In genomic region chr14:103699901-103700752, GRCh38 we compare ENCODE assay signal across 12 cellular contexts. TPM values are rescaled to one million over a fixed set of nuclear protein-coding genes. Genes with fewer than 3 reads are reported as not detected.
DNase-seq lines count a peak whose midpoint lies in the region; ATAC-seq and TF ChIP-seq lines count a peak whose summit lies in the region.
"Had no signal": no experiment of that assay in that cellular context is flagged by ENCODE, and none has a peak within 500 bp of the region (broad histone marks: within the 10 kb centered on the region; RNA-seq: fewer than 3 reads in every experiment).

No MANE protein-coding gene starts in this region.

- H3K27me3 Mint-ChIP-seq in activated CD4-positive, alpha-beta T cell treated with anti-CD3 and anti-CD28 coated beads, Interleukin-2, amount 10 ng/mL, durations not matched to agents 7 days and 5 days, result no peaks in the 10 kb centered on the region
- no peaks in the 10 kb centered on the region for H3K27me3 Mint-ChIP-seq in activated CD4-positive, alpha-beta T cell treated with anti-CD3 and anti-CD28 coated beads, Interleukin-2, amount 10 ng/mL, durations not matched to agents 24 days and 14 days
- H3K27me3 Mint-ChIP-seq in central memory CD8-positive, alpha-beta T cell, result no peaks in the 10 kb centered on the region
- H3K27me3 Mint-ChIP-seq in endothelial cell (ENCODE audit: unreplicated experiment), result peaks cover 33% of the 10 kb centered on the region

- H3K27me3 ChIP-seq in liver (ENCODE audit: control insufficient read depth in 4 of 4, insufficient read depth in 4 of 4, low read length in 3 of 4) (no peaks in the 10 kb centered on the region), subcutaneous abdominal adipose tissue (ENCODE audit: control insufficient read depth in 5 of 5, insufficient read depth in 4 of 5, low read length in 5 of 5) (no peaks in the 10 kb centered on the region)
- H3K27me3 ChIP-seq: brain microvascular endothelial cell, thyroid gland had no signal

- H3K4me1 ChIP-seq in liver (ENCODE audit: control insufficient read depth in 4 of 4, insufficient read depth in 4 of 4, low read length in 3 of 4) (peaks cover 3 to 30% (median 13%) of the 10 kb centered on the region in 4 donors), subcutaneous abdominal adipose tissue (ENCODE audit: control insufficient read depth in 5 of 5, insufficient read depth in 5 of 5, low read length in 5 of 5) (peaks cover 10 to 83% (median 74%) of the 10 kb centered on the region in 5 donors)
- H3K4me1 ChIP-seq: A549 had no signal

- POLR2A ChIA-PET in activated CD4-positive, alpha-beta T cell treated with anti-CD3 and anti-CD28 coated beads, Interleukin-2, amount 10 ng/mL, durations not matched to agents 7 days and 5 days (lab: Charles Lee), result no interaction called here

- peaks cover 0 to 12% (median 3%) of the 10 kb centered on the region in 4 donors for H3K36me3 ChIP-seq in liver (ENCODE audit: control insufficient read depth in 4 of 4, insufficient read depth in 3 of 4, low read depth in 1 of 4, low read length in 3 of 4)
- H3K36me3 ChIP-seq in subcutaneous abdominal adipose tissue (ENCODE audit: control insufficient read depth in 5 of 5, insufficient read depth in 5 of 5, low read length in 5 of 5), result peaks cover 0 to 71% (median 41%) of the 10 kb centered on the region in 5 donors

- H3K4me3 Mint-ChIP-seq in activated CD4-positive, alpha-beta T cell treated with anti-CD3 and anti-CD28 coated beads, Interleukin-2, amount 10 ng/mL, durations not matched to agents 7 days and 5 days, result no peak overlapping the region
- no peak overlapping the region for H3K4me3 Mint-ChIP-seq in activated CD4-positive, alpha-beta T cell treated with anti-CD3 and anti-CD28 coated beads, Interleukin-2, amount 10 ng/mL, durations not matched to agents 24 days and 14 days
- H3K4me3 Mint-ChIP-seq in central memory CD8-positive, alpha-beta T cell, result no peak overlapping the region
- no peak overlapping the region for H3K4me3 Mint-ChIP-seq in endothelial cell (ENCODE audit: unreplicated experiment)

- DNase-seq in activated CD4-positive, alpha-beta T cell treated with anti-CD3 and anti-CD28 coated beads, Interleukin-2, amount 10 ng/mL, durations not matched to agents 7 days and 5 days, result no peak
- no peak for DNase-seq in activated CD4-positive, alpha-beta T cell treated with anti-CD3 and anti-CD28 coated beads, Interleukin-2, amount 10 ng/mL, durations not matched to agents 24 days and 14 days
- no peak for DNase-seq in central memory CD8-positive, alpha-beta T cell (ENCODE audit: low spot score in 2 of 2)
- no peak for DNase-seq in endothelial cell (ENCODE audit: low spot score)
- no peak for DNase-seq in HT-29 (ENCODE audit: low spot score)
- DNase-seq: activated CD8-positive, alpha-beta memory T cell treated with anti-CD3 and anti-CD28 coated beads, Interleukin-2, amount 50 U/mL, for 4 hours; brain microvascular endothelial cell; thyroid gland had no signal

- H3K9me3 Mint-ChIP-seq in activated CD4-positive, alpha-beta T cell treated with anti-CD3 and anti-CD28 coated beads, Interleukin-2, amount 10 ng/mL, durations not matched to agents 7 days and 5 days, result no peaks in the 10 kb centered on the region
- H3K9me3 Mint-ChIP-seq in activated CD4-positive, alpha-beta T cell treated with anti-CD3 and anti-CD28 coated beads, Interleukin-2, amount 10 ng/mL, durations not matched to agents 24 days and 14 days, result no peaks in the 10 kb centered on the region
- no peaks in the 10 kb centered on the region for H3K9me3 Mint-ChIP-seq in central memory CD8-positive, alpha-beta T cell
- H3K9me3 Mint-ChIP-seq in endothelial cell (ENCODE audit: unreplicated experiment), result no peaks in the 10 kb centered on the region

- H3K9ac ChIP-seq in liver (ENCODE audit: low read depth in 1 of 2, low read length in 2 of 2), result no peak overlapping the region
- no peak overlapping the region for H3K9ac ChIP-seq in subcutaneous abdominal adipose tissue (ENCODE audit: low read length in 5 of 5)

- intact Hi-C loops in activated CD4-positive, alpha-beta T cell treated with anti-CD3 and anti-CD28 coated beads, Interleukin-2, amount 10 ng/mL, durations not matched to agents 24 days and 14 days (cut with micrococcal nuclease), result no loop called here

- CTCF ChIA-PET in activated CD4-positive, alpha-beta T cell treated with anti-CD3 and anti-CD28 coated beads, Interleukin-2, amount 10 ng/mL, durations not matched to agents 7 days and 5 days (lab: Charles Lee), result interaction anchor here (1.3 kb wide), 1 partner anchor 14 kb away, joined by 3 read pairs; no protein-coding TSS in a partner anchor

- TF ChIP-seq CTCF in liver (IDR thresholded peaks at IDR 0.05; ENCODE audit: low read depth, low read length, missing input control), result no peak
- no peak for TF ChIP-seq CTCF in endothelial cell (IDR thresholded peaks at IDR 0.05; ENCODE audit: unreplicated experiment)

- TF ChIP-seq RAD21 in liver (IDR thresholded peaks at IDR 0.05), result no peak

- WGBS in liver, result 65% methylated on average over 25 of the region's 25 CpGs

- peak overlapping the region; percentile 39 to 42 for H3K27ac ChIP-seq in liver (ENCODE audit: low read depth in 1 of 2, low read length in 2 of 2)
- H3K27ac ChIP-seq in subcutaneous abdominal adipose tissue (ENCODE audit: low read depth, low read length), result peak overlapping the region; percentile 50
- H3K27ac ChIP-seq: A549, brain microvascular endothelial cell had no signal

- peak overlapping the region; percentile 9 for H3K27ac Mint-ChIP-seq in activated CD4-positive, alpha-beta T cell treated with anti-CD3 and anti-CD28 coated beads, Interleukin-2, amount 10 ng/mL, durations not matched to agents 7 days and 5 days
- H3K27ac Mint-ChIP-seq in activated CD4-positive, alpha-beta T cell treated with anti-CD3 and anti-CD28 coated beads, Interleukin-2, amount 10 ng/mL, durations not matched to agents 24 days and 14 days, result no peak overlapping the region
- H3K27ac Mint-ChIP-seq in central memory CD8-positive, alpha-beta T cell (ENCODE audit: low read depth), result peak overlapping the region; percentile 79
- no peak overlapping the region for H3K27ac Mint-ChIP-seq in endothelial cell (ENCODE audit: unreplicated experiment)

- H3K9me3 ChIP-seq in liver (ENCODE audit: control insufficient read depth in 4 of 4, low read length in 3 of 4), result no peaks in the 10 kb centered on the region
- H3K9me3 ChIP-seq in subcutaneous abdominal adipose tissue (ENCODE audit: control insufficient read depth in 5 of 5, low read length in 5 of 5), result no peaks in the 10 kb centered on the region
- H3K9me3 ChIP-seq: A549, thyroid gland had no signal

- no peak for ATAC-seq in central memory CD8-positive, alpha-beta T cell (replicated peaks; ENCODE audit: extremely low read depth, poor library complexity, severe bottlenecking)
- ATAC-seq in HG03469 (IDR thresholded peaks at IDR 0.05; ENCODE audit: unreplicated experiment), result no peak

- H3K4me3 ChIP-seq in liver (ENCODE audit: low read depth in 1 of 3, low read length in 3 of 3), result no peak overlapping the region
- peak overlapping the region in 1 of 5 donors; percentile 7 for H3K4me3 ChIP-seq in subcutaneous abdominal adipose tissue (ENCODE audit: low read depth in 1 of 5, low read length in 5 of 5)
- H3K4me3 ChIP-seq: A549, thyroid gland had no signal

- peaks cover 22% of the 10 kb centered on the region for H3K36me3 Mint-ChIP-seq in activated CD4-positive, alpha-beta T cell treated with anti-CD3 and anti-CD28 coated beads, Interleukin-2, amount 10 ng/mL, durations not matched to agents 7 days and 5 days (ENCODE audit: low read depth)
- H3K36me3 Mint-ChIP-seq in activated CD4-positive, alpha-beta T cell treated with anti-CD3 and anti-CD28 coated beads, Interleukin-2, amount 10 ng/mL, durations not matched to agents 24 days and 14 days (ENCODE audit: low read depth), result peaks cover 34% of the 10 kb centered on the region
- H3K36me3 Mint-ChIP-seq in central memory CD8-positive, alpha-beta T cell (ENCODE audit: insufficient read depth), result peaks cover 9% of the 10 kb centered on the region
- peaks cover 32% of the 10 kb centered on the region for H3K36me3 Mint-ChIP-seq in endothelial cell (ENCODE audit: low read depth, unreplicated experiment)

- peaks cover 9% of the 10 kb centered on the region for H3K4me1 Mint-ChIP-seq in activated CD4-positive, alpha-beta T cell treated with anti-CD3 and anti-CD28 coated beads, Interleukin-2, amount 10 ng/mL, durations not matched to agents 7 days and 5 days
- H3K4me1 Mint-ChIP-seq in activated CD4-positive, alpha-beta T cell treated with anti-CD3 and anti-CD28 coated beads, Interleukin-2, amount 10 ng/mL, durations not matched to agents 24 days and 14 days, result peaks cover 1% of the 10 kb centered on the region
- H3K4me1 Mint-ChIP-seq in central memory CD8-positive, alpha-beta T cell, result peaks cover 12% of the 10 kb centered on the region
- peaks cover 44% of the 10 kb centered on the region for H3K4me1 Mint-ChIP-seq in endothelial cell (ENCODE audit: unreplicated experiment)

TF ChIP-seq in liver, 16 proteins besides CTCF, POLR2A, EP300 and RAD21 (continues in another document):
- TF ChIP-seq JUND (IDR thresholded peaks at IDR 0.05), result no peak
- no peak for TF ChIP-seq EGR1 (IDR thresholded peaks at IDR 0.05; ENCODE audit: low read depth in 2 of 2)
- no peak for TF ChIP-seq FOXA1 (IDR thresholded peaks at IDR 0.05)
- TF ChIP-seq MAX (IDR thresholded peaks at IDR 0.05), result no peak
- TF ChIP-seq YY1 (IDR thresholded peaks at IDR 0.05), result no peak
- no peak for TF ChIP-seq FOXA2 (IDR thresholded peaks at IDR 0.05)

RNA-seq across cellular contexts. Expression of gene XRCC3, which starts 15.1 kb away (rescaled TPM):
- total RNA-seq in activated CD4-positive, alpha-beta T cell treated with anti-CD3 and anti-CD28 coated beads, Interleukin-2, amount 10 ng/mL, durations not matched to agents 7 days and 5 days, result 10 to 100 TPM; 36.4 to 37.4 TPM
- total RNA-seq in activated CD4-positive, alpha-beta T cell treated with anti-CD3 and anti-CD28 coated beads, Interleukin-2, amount 10 ng/mL, durations not matched to agents 24 days and 14 days, result 70.3 and 75.8 TPM in 2 replicates
- 10 to 100 TPM in 1 of 2 donors, 1 to 10 TPM in 1; 3.4 to 14.1 TPM for total RNA-seq in liver
- 1 to 10 TPM; 1.7 to 2.2 TPM for polyA plus RNA-seq in liver
- 10.2 TPM for total RNA-seq in endothelial cell (ENCODE audit: unreplicated experiment)
- total RNA-seq in HT-29 (2014; rRNA removed; shearing (Covaris generic)), result 84.5 and 86.3 TPM in 2 replicates

RNA-seq across cellular contexts. Expression of gene ZFYVE21, which starts 15.5 kb away (rescaled TPM):
- total RNA-seq in activated CD4-positive, alpha-beta T cell treated with anti-CD3 and anti-CD28 coated beads, Interleukin-2, amount 10 ng/mL, durations not matched to agents 7 days and 5 days, result 10 to 100 TPM; 16.9 to 17.2 TPM
- total RNA-seq in activated CD4-positive, alpha-beta T cell treated with anti-CD3 and anti-CD28 coated beads, Interleukin-2, amount 10 ng/mL, durations not matched to agents 24 days and 14 days, result 21.4 and 23.9 TPM in 2 replicates
- 10 to 100 TPM; 28.0 to 36.9 TPM for total RNA-seq in liver
- polyA plus RNA-seq in liver, result 10 to 100 TPM; 28.2 to 33.3 TPM
- 48.1 TPM for total RNA-seq in endothelial cell (ENCODE audit: unreplicated experiment)
- total RNA-seq in HT-29 (2014; rRNA removed; shearing (Covaris generic)), result 37.6 and 40.0 TPM in 2 replicates

Comparison
In these comparisons a context has a peak if more than half of its experiments do, and no peak if none do; other contexts are left out.
1. H3K27ac Mint-ChIP-seq: peak in activated CD4-positive, alpha-beta T cell treated with anti-CD3 and anti-CD28 coated beads, Interleukin-2, amount 10 ng/mL, durations not matched to agents 7 days and 5 days (single experiment) and central memory CD8-positive, alpha-beta T cell (single experiment); none in activated CD4-positive, alpha-beta T cell treated with anti-CD3 and anti-CD28 coated beads, Interleukin-2, amount 10 ng/mL, durations not matched to agents 24 days and 14 days (single experiment) and endothelial cell (single experiment).